In genomic region chr1:199684686-199685273, GRCh38 we compare ENCODE assay signal across 8 cellular contexts.
A peak's percentile ranks its signal among the peaks of the same experiment; 100 is the strongest.
DNase-seq lines count a peak whose midpoint lies in the region; ATAC-seq and TF ChIP-seq lines count a peak whose summit lies in the region.

No MANE protein-coding gene starts in this region.

- H3K27me3 Mint-ChIP-seq in natural killer cell treated with Interleukin-12 subunit alpha and Interleukin-12 subunit beta and Interleukin-15 and Interleukin-18, amount 100 ng/mL, for 72 hours = peaks cover 12 to 23% of the 10 kb centered on the region in 2 donors

- H3K9me3 ChIP-seq in ovary = no peaks in the 10 kb centered on the region

- H3K4me3 ChIP-seq in ovary = no peak overlapping the region

- no peaks in the 10 kb centered on the region for H3K36me3 ChIP-seq in ovary

- H3K27ac Mint-ChIP-seq in natural killer cell treated with Interleukin-12 subunit alpha and Interleukin-12 subunit beta and Interleukin-15 and Interleukin-18, amount 100 ng/mL, for 72 hours = no peak overlapping the region

- TF ChIP-seq POLR2A in erythroblast (IDR thresholded peaks at IDR 0.05; ENCODE audit: low read length) = no peak
- no peak for TF ChIP-seq POLR2A in ovary (IDR thresholded peaks at IDR 0.05)

- H3K4me3 Mint-ChIP-seq in natural killer cell treated with Interleukin-12 subunit alpha and Interleukin-12 subunit beta and Interleukin-15 and Interleukin-18, amount 100 ng/mL, for 72 hours = no peak overlapping the region

- DNase-seq in CD1c-positive myeloid dendritic cell (ENCODE audit: extremely low spot score) (peak; percentile 66), NCI-H1105 (lab: John Stamatoyannopoulos, UW) (peak; percentile 60), SK-N-DZ (ENCODE audit: low spot score) (peak; percentile 62), erythroblast (lab: John Stamatoyannopoulos, UW) (peak; percentile 55 to 68), ovary (no peak)
- no peak for DNase-seq in natural killer cell treated with Interleukin-12 subunit alpha and Interleukin-12 subunit beta and Interleukin-15 and Interleukin-18, amount 100 ng/mL, for 72 hours (ENCODE audit: low spot score)

- TF ChIP-seq CTCF in ovary (IDR thresholded peaks at IDR 0.05) = peak in 1 of 3 donors; percentile 27

- no peaks in the 10 kb centered on the region for H3K9me3 Mint-ChIP-seq in natural killer cell treated with Interleukin-12 subunit alpha and Interleukin-12 subunit beta and Interleukin-15 and Interleukin-18, amount 100 ng/mL, for 72 hours

- no peaks in the 10 kb centered on the region for H3K4me1 ChIP-seq in ovary (ENCODE audit: insufficient read depth)

- no peak for TF ChIP-seq EP300 in ovary (IDR thresholded peaks at IDR 0.05)

- intact Hi-C loops in ovary (cut with DNase I) = loop anchor here in 1 of 4 donors (10.0 kb wide), 1 partner anchor 800 kb away; no protein-coding TSS in a partner anchor

- H3K36me3 Mint-ChIP-seq in natural killer cell treated with Interleukin-12 subunit alpha and Interleukin-12 subunit beta and Interleukin-15 and Interleukin-18, amount 100 ng/mL, for 72 hours = no peaks in the 10 kb centered on the region

- H3K27me3 ChIP-seq in ovary = no peaks in the 10 kb centered on the region

- WGBS in ovary, 3 donors = 74 to 91% (median 79%) methylated on average over 1 of the region's 1 CpG

- H3K27ac ChIP-seq in ovary = no peak overlapping the region

- peak; percentile 94 for ATAC-seq in GM18502 (IDR thresholded peaks at IDR 0.05; ENCODE audit: poor library complexity, unreplicated experiment)
- ATAC-seq in HG02852 (IDR thresholded peaks at IDR 0.05; ENCODE audit: unreplicated experiment) = peak; percentile 91
- ATAC-seq in natural killer cell treated with Interleukin-12 subunit alpha and Interleukin-12 subunit beta and Interleukin-15 and Interleukin-18, amount 100 ng/mL, for 72 hours = peak; percentile 66 to 67

- H3K4me1 Mint-ChIP-seq in natural killer cell treated with Interleukin-12 subunit alpha and Interleukin-12 subunit beta and Interleukin-15 and Interleukin-18, amount 100 ng/mL, for 72 hours (ENCODE audit: low read depth in 2 of 2) = no peaks in the 10 kb centered on the region

Comparison
In these comparisons a context has a peak if more than half of its experiments do, and no peak if none do; other contexts are left out.
1. DNase-seq: peak in CD1c-positive myeloid dendritic cell (single experiment), NCI-H1105 (single experiment), SK-N-DZ (single experiment) and erythroblast (2 of 2); none in natural killer cell treated with Interleukin-12 subunit alpha and Interleukin-12 subunit beta and Interleukin-15 and Interleukin-18, amount 100 ng/mL, for 72 hours (single experiment) and ovary (0 of 5).
2. Peak in every context shown above with its lines, with median percentiles within 50 percentile points of each other: ATAC-seq.